ENCODE assay signal across 8 cellular contexts in the genomic region with DNA sequence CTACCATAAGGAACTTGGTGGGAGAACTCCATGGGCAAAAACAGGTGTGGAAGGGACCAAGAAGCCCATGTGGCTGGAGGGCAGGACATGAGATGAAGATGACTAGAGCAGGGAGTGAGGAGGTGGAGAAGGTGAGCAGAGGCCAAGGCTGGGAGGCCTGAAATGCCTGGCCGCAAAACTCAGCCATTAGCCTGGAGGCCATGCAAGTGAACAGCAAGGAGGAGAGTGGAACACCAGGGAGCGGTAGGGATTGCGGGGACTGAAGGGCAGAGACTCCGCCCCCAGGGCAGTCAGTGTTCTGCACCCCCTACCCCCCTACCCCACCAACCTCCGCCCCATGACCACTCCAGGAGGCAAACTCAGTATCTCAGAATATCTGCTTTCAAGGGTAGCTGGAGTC. TPM values are rescaled to one million over a fixed set of nuclear protein-coding genes. Genes with fewer than 3 reads are reported as not detected.
DNase-seq lines count a peak whose midpoint lies in the region; ATAC-seq and TF ChIP-seq lines count a peak whose summit lies in the region.

No MANE protein-coding gene starts in this region.

- 0 out of 2 replicates have a peak, but pooled peaks cover 4% of the 10 kb centered on the region for H3K79me2 ChIP-seq in SU-DHL-6 (ENCODE audit: insufficient read depth, low read length)

- ATAC-seq in right cardiac atrium = no peak
- ATAC-seq in stimulated activated effector memory CD8-positive, alpha-beta T cell treated with anti-CD3 and anti-CD28 coated beads, Interleukin-12 subunit alpha, Interleukin-12 subunit beta, amount 100 ng/mL, for 72 hours = no peak
- no peak for ATAC-seq in GM21717 (IDR thresholded peaks at IDR 0.05; ENCODE audit: unreplicated experiment)

- peaks cover 70% of the 10 kb centered on the region for H3K36me3 Mint-ChIP-seq in stimulated activated effector memory CD8-positive, alpha-beta T cell treated with anti-CD3 and anti-CD28 coated beads, Interleukin-12 subunit alpha, Interleukin-12 subunit beta, amount 100 ng/mL, for 72 hours

- H3K4me3 ChIP-seq in SU-DHL-6 (ENCODE audit: insufficient read depth, low read length, poor library complexity, severe bottlenecking) = no peak overlapping the region
- H3K4me3 ChIP-seq in right cardiac atrium (ENCODE audit: low read length) = peak overlapping the region; percentile 86

- H3K9me2 ChIP-seq in SU-DHL-6 (replicated peaks; ENCODE audit: insufficient read depth, low read length) = no peaks in the 10 kb centered on the region

- H3K9ac ChIP-seq in SU-DHL-6 (ENCODE audit: low read length) = peak overlapping the region; percentile 92; the same call in 1 of the 2 replicates

- DNase-seq in NCI-H2227 (lab: John Stamatoyannopoulos, UW; ENCODE audit: unreplicated experiment) (peak; percentile 17), NCI-H2227 treated with DMSO at 0.1 percent for 48 hours (lab: John Stamatoyannopoulos, UW) (no peak), right cardiac atrium (no peak), NCI-H2171 (lab: John Stamatoyannopoulos, UW) (no peak), substantia nigra (lab: John Stamatoyannopoulos, UW) (no peak)
- DNase-seq in stimulated activated effector memory CD8-positive, alpha-beta T cell treated with anti-CD3 and anti-CD28 coated beads, Interleukin-12 subunit alpha, Interleukin-12 subunit beta, amount 100 ng/mL, for 72 hours (ENCODE audit: low spot score in 2 of 2) = peak in 1 of 2 donors; percentile 59

- no peaks in the 10 kb centered on the region for H3K27me3 ChIP-seq in SU-DHL-6 (ENCODE audit: low read length)
- H3K27me3 ChIP-seq in right cardiac atrium (ENCODE audit: control insufficient read depth, insufficient read depth) = no peaks in the 10 kb centered on the region

- H3K4me1 Mint-ChIP-seq in stimulated activated effector memory CD8-positive, alpha-beta T cell treated with anti-CD3 and anti-CD28 coated beads, Interleukin-12 subunit alpha, Interleukin-12 subunit beta, amount 100 ng/mL, for 72 hours = peaks cover 47% of the 10 kb centered on the region

- TF ChIP-seq CTCF in SU-DHL-6 (IDR thresholded peaks at IDR 0.05; ENCODE audit: insufficient read depth, low read length, poor library complexity, severe bottlenecking) = no peak

- peak overlapping the region; percentile 87 for H3K27ac Mint-ChIP-seq in stimulated activated effector memory CD8-positive, alpha-beta T cell treated with anti-CD3 and anti-CD28 coated beads, Interleukin-12 subunit alpha, Interleukin-12 subunit beta, amount 100 ng/mL, for 72 hours

- 78% methylated on average over 5 of the region's 5 CpGs for WGBS in right cardiac atrium

- H3K36me3 ChIP-seq in SU-DHL-6 (ENCODE audit: low read length) = no peaks in the 10 kb centered on the region

- intact Hi-C loops in right cardiac atrium (cut with DNase I) = loop anchor here in 1 of 4 donors (10.0 kb wide), 1 partner anchor 62 kb away; no protein-coding TSS in a partner anchor

- H3K9me3 ChIP-seq in SU-DHL-6 (ENCODE audit: insufficient read depth, low read length) = no peaks in the 10 kb centered on the region
- H3K9me3 ChIP-seq in right cardiac atrium (ENCODE audit: control insufficient read depth, low read length) = no peaks in the 10 kb centered on the region

- peaks cover 6% of the 10 kb centered on the region for H3K4me1 ChIP-seq in right cardiac atrium (ENCODE audit: control insufficient read depth, insufficient read depth, low read length)

- H3K27ac ChIP-seq in SU-DHL-6 (ENCODE audit: low read depth, low read length) = peak overlapping the region; percentile 47
- H3K27ac ChIP-seq in right cardiac atrium (ENCODE audit: low read length) = peak overlapping the region; percentile 63
- no peak overlapping the region for H3K27ac ChIP-seq in substantia nigra (ENCODE audit: low read depth, low read length, poor library complexity, severe bottlenecking)

- H2AFZ ChIP-seq in SU-DHL-6 (ENCODE audit: low read depth, low read length, severe bottlenecking) = no peak overlapping the region

- no peaks in the 10 kb centered on the region for H4K20me1 ChIP-seq in SU-DHL-6 (ENCODE audit: low read depth, low read length)

- H3F3A ChIP-seq in SU-DHL-6 (ENCODE audit: insufficient read depth) = peaks cover 5% of the 10 kb centered on the region; the same call in 1 of the 2 replicates

- H3K4me2 ChIP-seq in SU-DHL-6 (ENCODE audit: low read depth, low read length, poor library complexity, severe bottlenecking) = peak overlapping the region; percentile 95

- no peaks in the 10 kb centered on the region for H3K9me3 Mint-ChIP-seq in stimulated activated effector memory CD8-positive, alpha-beta T cell treated with anti-CD3 and anti-CD28 coated beads, Interleukin-12 subunit alpha, Interleukin-12 subunit beta, amount 100 ng/mL, for 72 hours

- peak overlapping the region; percentile 78 for H3K4me3 Mint-ChIP-seq in stimulated activated effector memory CD8-positive, alpha-beta T cell treated with anti-CD3 and anti-CD28 coated beads, Interleukin-12 subunit alpha, Interleukin-12 subunit beta, amount 100 ng/mL, for 72 hours

RNA-seq across cellular contexts. Expression of a gene that starts 17.0 kb away (rescaled TPM):
- 10 to 100 TPM; 20.6 to 31.7 (median 26.3) TPM for total RNA-seq in right cardiac atrium
- 29.5 TPM for polyA plus RNA-seq in right cardiac atrium

RNA-seq across cellular contexts. Expression of a gene that starts 19.5 kb away (rescaled TPM):
- total RNA-seq in right cardiac atrium = 1 to 10 TPM; 7.4 to 9.8 (median 9.1) TPM
- 13.1 TPM for polyA plus RNA-seq in right cardiac atrium

RNA-seq across cellular contexts. Expression of a gene that starts 46.5 kb away (rescaled TPM):
- 1 to 10 TPM; 5.1 to 8.4 (median 6.6) TPM for total RNA-seq in right cardiac atrium
- 8.3 TPM for polyA plus RNA-seq in right cardiac atrium
